9 cellular contexts compared by ENCODE assay signal in genomic region chr17:77440571-77440981, GRCh38.
DNase-seq lines count a peak whose midpoint lies in the region; ATAC-seq and TF ChIP-seq lines count a peak whose summit lies in the region.
"Had no signal": no experiment of that assay in that cellular context is flagged by ENCODE, and none has a peak within 500 bp of the region (broad histone marks: within the 10 kb centered on the region; RNA-seq: fewer than 3 reads in every experiment).

No MANE protein-coding gene starts in this region.

- peaks cover 0 to 3% of the 10 kb centered on the region in 2 donors for H3K27me3 Mint-ChIP-seq in CD8-positive, alpha-beta memory T cell
- no peaks in the 10 kb centered on the region for H3K27me3 Mint-ChIP-seq in activated naive CD8-positive, alpha-beta T cell treated with anti-CD3 and anti-CD28 coated beads for 36 hours
- no peaks in the 10 kb centered on the region for H3K27me3 Mint-ChIP-seq in natural killer cell (ENCODE audit: low read depth in 2 of 2)

- H3F3A ChIP-seq in MM.1S (ENCODE audit: insufficient read depth, low read length), result peaks cover 56% of the 10 kb centered on the region

- peak overlapping the region; percentile 66 for H3K27ac ChIP-seq in CD8-positive, alpha-beta memory T cell (ENCODE audit: low read depth, low read length)
- H3K27ac ChIP-seq in MM.1S (ENCODE audit: low read length), result peak overlapping the region; percentile 99
- peak overlapping the region in 1 of 4 donors; percentile 12 for H3K27ac ChIP-seq in body of pancreas

- H3K36me3 ChIP-seq in CD8-positive, alpha-beta memory T cell (ENCODE audit: insufficient read depth, low read length), result no peaks in the 10 kb centered on the region
- H3K36me3 ChIP-seq in MM.1S (replicated peaks; ENCODE audit: insufficient read depth, low read length) (no peaks in the 10 kb centered on the region), body of pancreas (replicated peaks in 1 of 2; ENCODE audit: insufficient read depth in 1 of 2, low read depth in 2 of 2) (no peaks in the 10 kb centered on the region)

- H3K9ac ChIP-seq in MM.1S (ENCODE audit: low read length), result peak overlapping the region; percentile 91

- no peak for ATAC-seq in natural killer cell
- ATAC-seq in body of pancreas, result no peak
- no peak for ATAC-seq in GM18520 (IDR thresholded peaks at IDR 0.05; ENCODE audit: unreplicated experiment)

- peak overlapping the region; percentile 98 for H3K4me2 ChIP-seq in MM.1S (ENCODE audit: low read depth, low read length)

- intact Hi-C loops in natural killer cell (cut with micrococcal nuclease), result loop anchor here (2.0 to 10.0 kb wide), 2 partner anchors 108 to 444 kb away; no protein-coding TSS in a partner anchor
- intact Hi-C loops in body of pancreas (cut with DNase I), result no loop called here

- H3K79me2 ChIP-seq in MM.1S (ENCODE audit: low read length), result peaks cover 77% of the 10 kb centered on the region

- peak overlapping the region in 6 of 7 donors; percentile 75 to 88 (median 76) for H3K4me3 Mint-ChIP-seq in CD8-positive, alpha-beta memory T cell
- H3K4me3 Mint-ChIP-seq in activated naive CD8-positive, alpha-beta T cell treated with anti-CD3 and anti-CD28 coated beads for 36 hours, result peak overlapping the region; percentile 57
- H3K4me3 Mint-ChIP-seq in natural killer cell, result peak overlapping the region; percentile 82

- TF ChIP-seq POLR2A in body of pancreas (IDR thresholded peaks at IDR 0.05), result no peak

- H3K9me2 ChIP-seq in MM.1S (replicated peaks; ENCODE audit: insufficient read depth, low read length), result no peaks in the 10 kb centered on the region

- no peaks in the 10 kb centered on the region for H3K27me3 ChIP-seq in CD8-positive, alpha-beta memory T cell (ENCODE audit: insufficient read depth, low read length, poor library complexity, severe bottlenecking)
- H3K27me3 ChIP-seq in MM.1S (replicated peaks; ENCODE audit: insufficient read depth, low read length) (no peaks in the 10 kb centered on the region), body of pancreas (no peaks in the 10 kb centered on the region)

- peaks cover 0 to 1% (median 0%) of the 10 kb centered on the region in 3 donors for H3K36me3 Mint-ChIP-seq in CD8-positive, alpha-beta memory T cell
- peaks cover 6% of the 10 kb centered on the region for H3K36me3 Mint-ChIP-seq in activated naive CD8-positive, alpha-beta T cell treated with anti-CD3 and anti-CD28 coated beads for 36 hours
- H3K36me3 Mint-ChIP-seq in natural killer cell, result no peaks in the 10 kb centered on the region

- TF ChIP-seq CTCF in MM.1S (IDR thresholded peaks at IDR 0.05; ENCODE audit: low read length), result no peak
- TF ChIP-seq CTCF in natural killer cell (IDR thresholded peaks at IDR 0.05), result no peak
- no peak for TF ChIP-seq CTCF in body of pancreas (IDR thresholded peaks at IDR 0.05)

- no peaks in the 10 kb centered on the region for H3K9me3 ChIP-seq in CD8-positive, alpha-beta memory T cell (ENCODE audit: low read length)
- H3K9me3 ChIP-seq in MM.1S (replicated peaks; ENCODE audit: insufficient read depth, low read length) (no peaks in the 10 kb centered on the region), body of pancreas (no peaks in the 10 kb centered on the region)

- no peaks in the 10 kb centered on the region for H3K9me3 Mint-ChIP-seq in CD8-positive, alpha-beta memory T cell
- no peaks in the 10 kb centered on the region for H3K9me3 Mint-ChIP-seq in activated naive CD8-positive, alpha-beta T cell treated with anti-CD3 and anti-CD28 coated beads for 36 hours
- no peaks in the 10 kb centered on the region for H3K9me3 Mint-ChIP-seq in natural killer cell

- CTCF ChIA-PET in CD8-positive, alpha-beta memory T cell (lab: Charles Lee), result interaction anchor here (0.8 to 6.1 kb wide), 21 partner anchors 10 to 110 kb away, joined by 3 to 74 read pairs (median 7); no protein-coding TSS in a partner anchor

- POLR2A ChIA-PET in CD8-positive, alpha-beta memory T cell (lab: Charles Lee), result interaction anchor here (0.9 to 5.9 kb wide), 17 partner anchors 9 to 109 kb away, joined by 3 to 100 read pairs (median 9); no protein-coding TSS in a partner anchor

- H4K20me1 ChIP-seq in MM.1S (ENCODE audit: insufficient read depth, low read length), result no peaks in the 10 kb centered on the region

- H3K4me3 ChIP-seq in CD8-positive, alpha-beta memory T cell (ENCODE audit: low read length), result peak overlapping the region; percentile 56
- H3K4me3 ChIP-seq in MM.1S (ENCODE audit: low read length) (peak overlapping the region; percentile 39), body of pancreas (no peak overlapping the region)

- 82 to 85% methylated on average over 11 to 12 of the region's 12 CpGs for WGBS in body of pancreas, 2 donors

- peaks cover 100% of the 10 kb centered on the region for H3K4me1 ChIP-seq in CD8-positive, alpha-beta memory T cell (ENCODE audit: insufficient read depth, low read length)
- H3K4me1 ChIP-seq in MM.1S (ENCODE audit: low read length) (peaks cover 68% of the 10 kb centered on the region), body of pancreas (peaks cover 44% of the 10 kb centered on the region)

- H2AFZ ChIP-seq in MM.1S (ENCODE audit: low read length), result peak overlapping the region; percentile 22; the same call in 1 of the 2 replicates

- no peak for DNase-seq in CD8-positive, alpha-beta memory T cell
- DNase-seq in MM.1S, result peak; percentile 68
- DNase-seq in activated naive CD8-positive, alpha-beta T cell treated with anti-CD3 and anti-CD28 coated beads for 36 hours, result no peak
- no peak for DNase-seq in natural killer cell
- DNase-seq in body of pancreas, result no peak
- no peak for DNase-seq in SHP77 (lab: John Stamatoyannopoulos, UW)
- DNase-seq in dedifferentiated amniotic fluid mesenchymal stem cell (ENCODE audit: extremely low spot score), result no peak
- DNase-seq: NCI-H1930 had no signal

- H3K27ac Mint-ChIP-seq in CD8-positive, alpha-beta memory T cell, result peak overlapping the region; percentile 87 to 100 (median 98)
- H3K27ac Mint-ChIP-seq in activated naive CD8-positive, alpha-beta T cell treated with anti-CD3 and anti-CD28 coated beads for 36 hours, result peak overlapping the region; percentile 94
- H3K27ac Mint-ChIP-seq in natural killer cell, result peak overlapping the region; percentile 86

- H3K4me1 Mint-ChIP-seq in CD8-positive, alpha-beta memory T cell, result peaks cover 94 to 100% (median 100%) of the 10 kb centered on the region in 3 donors
- H3K4me1 Mint-ChIP-seq in activated naive CD8-positive, alpha-beta T cell treated with anti-CD3 and anti-CD28 coated beads for 36 hours, result peaks cover 94% of the 10 kb centered on the region
- peaks cover 73 to 97% of the 10 kb centered on the region in 2 donors for H3K4me1 Mint-ChIP-seq in natural killer cell

Comparison
In these comparisons a context has a peak if more than half of its experiments do, and no peak if none do; other contexts are left out.
1. H3K4me3 ChIP-seq: peak in CD8-positive, alpha-beta memory T cell (single experiment) and MM.1S (single experiment); none in body of pancreas (0 of 2).
2. Peak in every context shown above with its lines, with median percentiles within 50 percentile points of each other: H3K27ac Mint-ChIP-seq and H3K4me3 Mint-ChIP-seq.